In genomic region chr19:8832132-8833021, GRCh38 we compare ENCODE assay signal across 8 cellular contexts. TPM values are rescaled to one million over a fixed set of nuclear protein-coding genes. Genes with fewer than 3 reads are reported as not detected.
DNase-seq lines count a peak whose midpoint lies in the region; ATAC-seq and TF ChIP-seq lines count a peak whose summit lies in the region.

Gene MBD3L1, plus strand, starts transcription at chr19:8832377. Its CDS starts 10,302 bp downstream, at chr19:8842679.
Gene ZNF558, minus strand, starts transcription at chr19:8832304. Its CDS starts 9,645 bp downstream, at chr19:8822659.

- H3K27ac ChIP-seq in AG04450 (ENCODE audit: low read depth, low read length) (peak within 1 kb of the TSS; percentile 88), colonic mucosa (peak within 1 kb of the TSS; percentile 84)

- ATAC-seq in HG03342 (IDR thresholded peaks at IDR 0.05; ENCODE audit: unreplicated experiment) (peak; percentile 86), left colon (peak; percentile 90)

- POLR2A ChIA-PET in AG04450 (lab: Yijun Ruan, JAX), result interaction anchor here (0.6 to 1.6 kb wide), 5 partner anchors 10 to 1763 kb away, joined by 3 to 5 read pairs (median 4); partner anchors contain the start of gene INSR

- peak within 1 kb of the TSS; percentile 87 to 98 for H3K9ac ChIP-seq in colonic mucosa (ENCODE audit: low read depth in 2 of 2, low read length in 2 of 2)

- intact Hi-C loops in colonic mucosa (cut with DNase I) (no loop called here), left colon (cut with DNase I, micrococcal nuclease) (no loop called here)

- in situ Hi-C loops in GM18951 (cut with MboI; ENCODE audit: low sequenced_read_pairs, unreplicated experiment), result no loop called here

- DNase-seq in AG04450 (ENCODE audit: low read depth, low spot score) (peak; percentile 94), NCI-H446 (lab: John Stamatoyannopoulos, UW) (peak; percentile 98), colonic mucosa (peak; percentile 98), left colon (peak; percentile 98 to 100)
- peak; percentile 99 for DNase-seq in activated CD4-positive, alpha-beta T cell treated with anti-CD3 and anti-CD28 coated beads for 48 hours
- peak; percentile 99 for DNase-seq in stimulated activated CD4-positive, alpha-beta T cell treated with anti-CD3 and anti-CD28 coated beads, Interleukin-1b, Interleukin-23, amount 100 ng/mL, for 48 hours

- TF ChIP-seq CTCF in AG04450 (IDR thresholded peaks at IDR 0.05; ENCODE audit: low read depth, low read length) (peak; percentile 17; the same call in 1 of the 2 replicates), colonic mucosa (IDR thresholded peaks at IDR 0.05) (no peak)

- peaks cover 5% of the 10 kb centered on the region; the same call in 1 of the 2 replicates for H3K9me3 ChIP-seq in AG04450 (ENCODE audit: control insufficient read depth, insufficient read depth, low read length)
- H3K9me3 ChIP-seq in colonic mucosa, result no peaks in the 10 kb centered on the region

- H3K36me3 ChIP-seq in colonic mucosa, result no peaks in the 10 kb centered on the region

- CTCF ChIA-PET in AG04450 (lab: Charles Lee), result interaction anchor here (1.2 to 1.4 kb wide), 2 partner anchors 16 to 191 kb away, joined by 4 read pairs; no protein-coding TSS in a partner anchor

- peak; percentile 77 for TF ChIP-seq POLR2A in GM18951 (IDR thresholded peaks at IDR 0.05; ENCODE audit: extremely low read depth, insufficient read depth, insufficient read length)

- no peaks in the 10 kb centered on the region for H3K4me1 ChIP-seq in colonic mucosa

- no peaks in the 10 kb centered on the region for H3K27me3 ChIP-seq in AG04450 (ENCODE audit: control insufficient read depth, insufficient read depth, low read length)
- H3K27me3 ChIP-seq in colonic mucosa, result no peaks in the 10 kb centered on the region

- H3K4me3 ChIP-seq in AG04450 (ENCODE audit: low read depth, low read length) (peak within 1 kb of the TSS; percentile 77), colonic mucosa (peak within 1 kb of the TSS; percentile 62)

RNA-seq across cellular contexts. Expression of gene MBD3L1, which starts in this region (rescaled TPM):
- polyA plus RNA-seq in AG04450 (2011; rRNA removed), result not detected in 2 replicates
- not detected in 2 replicates for polyA minus RNA-seq in AG04450 (2011; rRNA and poly(A)+ RNA removed)
- not detected for total RNA-seq in colonic mucosa
- total RNA-seq in left colon, result not detected

RNA-seq across cellular contexts. Expression of gene ZNF558, which starts in this region (rescaled TPM):
- polyA plus RNA-seq in AG04450 (2011; rRNA removed), result 23.6 and 27.9 TPM in 2 replicates
- 37.2 and 46.5 TPM in 2 replicates for polyA minus RNA-seq in AG04450 (2011; rRNA and poly(A)+ RNA removed)
- 10 to 100 TPM; 14.1 to 17.6 TPM for total RNA-seq in colonic mucosa
- 10 to 100 TPM; 17.2 to 18.3 TPM for total RNA-seq in left colon

Comparison
In these comparisons a context has a peak if more than half of its experiments do, and no peak if none do; other contexts are left out.
1. Peak in every context shown above with its lines: DNase-seq, ATAC-seq, H3K4me3 ChIP-seq and H3K27ac ChIP-seq.